ENCODE assay signal across 11 cellular contexts in the genomic region with DNA sequence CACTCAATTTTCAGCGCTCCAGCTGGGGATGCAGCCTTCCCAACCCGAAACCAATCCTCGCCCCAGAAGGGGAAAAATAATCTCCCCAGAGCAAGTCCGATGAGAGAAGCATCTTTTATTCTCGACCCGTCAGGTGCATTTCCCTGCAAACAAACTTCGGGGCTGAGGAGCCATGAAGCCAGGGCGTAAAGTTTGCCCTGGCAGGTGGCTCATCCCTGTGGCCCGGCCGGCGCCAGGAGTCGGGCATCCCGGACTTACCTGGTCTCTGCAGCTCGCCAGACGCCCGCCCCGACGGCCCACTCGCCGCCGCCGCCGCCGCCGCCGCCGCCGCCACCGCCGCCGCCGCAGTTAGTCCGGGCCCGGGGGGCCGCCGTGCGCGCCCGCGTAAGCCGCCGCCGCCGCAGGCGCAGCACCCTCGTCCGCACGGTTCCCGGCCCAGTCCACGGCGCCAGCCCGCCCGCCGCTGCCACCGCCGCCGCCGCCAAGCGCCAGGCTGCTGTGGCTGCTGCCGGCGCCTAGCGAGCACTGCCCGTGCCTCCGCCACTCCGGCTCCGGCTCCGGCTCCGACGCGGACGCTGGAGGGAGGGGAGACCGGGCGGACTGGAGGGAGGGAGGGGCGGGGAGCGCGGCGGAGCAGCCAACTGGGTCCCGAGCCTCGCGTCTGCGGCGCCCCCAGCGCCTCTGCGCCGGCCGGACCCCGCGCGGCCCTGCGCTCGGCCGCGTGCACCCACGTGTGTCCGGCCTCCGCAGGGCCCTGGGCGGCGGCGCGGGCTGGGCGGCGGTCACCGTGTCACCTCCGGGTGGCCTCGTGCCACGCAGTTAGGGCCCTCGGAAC. TPM values are rescaled to one million over a fixed set of nuclear protein-coding genes. Genes with fewer than 3 reads are reported as not detected.
A peak's percentile ranks its signal among the peaks of the same experiment; 100 is the strongest.
DNase-seq lines count a peak whose midpoint lies in the region; ATAC-seq lines count a peak whose summit lies in the region.
"Had no signal": no experiment of that assay in that cellular context is flagged by ENCODE, and none has a peak within 500 bp of the region (broad histone marks: within the 10 kb centered on the region; RNA-seq: fewer than 3 reads in every experiment).

TSS of gene CNTN3 (minus strand) at position 527 of the 835 bp plus-strand sequence. CDS start 93,547 bp downstream, outside the sequence.

- H3K27me3 ChIP-seq in muscle layer of colon (ENCODE audit: control insufficient read depth in 1 of 2, insufficient read depth in 2 of 2, low read length in 2 of 2) = peaks cover 0 to 5% of the 10 kb centered on the region in 2 donors
- H3K27me3 ChIP-seq in aorta (ENCODE audit: control insufficient read depth in 1 of 2, insufficient read depth in 2 of 2, low read length in 1 of 2) = no peaks in the 10 kb centered on the region

- H3K4me1 ChIP-seq in muscle layer of colon (ENCODE audit: insufficient read depth, low read length) (peaks cover 18% of the 10 kb centered on the region), aorta (ENCODE audit: control insufficient read depth in 1 of 2, insufficient read depth in 2 of 2, low read length in 2 of 2) (no peaks in the 10 kb centered on the region)

- H3K9me3 ChIP-seq in muscle layer of colon (ENCODE audit: low read length) (no peaks in the 10 kb centered on the region), aorta (ENCODE audit: control insufficient read depth, low read length) (no peaks in the 10 kb centered on the region)

- H3K4me3 ChIP-seq in muscle layer of colon (ENCODE audit: low read depth in 1 of 2, low read length in 2 of 2) (peak within 1 kb of the TSS; percentile 48 to 52), aorta (ENCODE audit: low read length in 2 of 2) (peak within 1 kb of the TSS; percentile 80 to 89)
- H3K4me3 ChIP-seq: SK-N-MC had no signal

- ATAC-seq in Right ventricle myocardium inferior = peak; percentile 78
- peak; percentile 62 for ATAC-seq in aorta (ENCODE audit: low FRiP score)
- ATAC-seq in HG02884 (IDR thresholded peaks at IDR 0.05; ENCODE audit: unreplicated experiment) = no peak
- no peak for ATAC-seq in HG03108 (IDR thresholded peaks at IDR 0.05; ENCODE audit: unreplicated experiment)

- intact Hi-C loops in Right ventricle myocardium inferior (cut with DNase I) (no loop called here), cardiac septum (cut with DNase I) (no loop called here), aorta (cut with DNase I) (loop anchor here in 1 of 2 donors (5.0 to 10.0 kb wide), 2 partner anchors 80 to 147 kb away; no protein-coding TSS in a partner anchor)

- no peak within 1 kb of the TSS for H3K9ac ChIP-seq in muscle layer of colon (ENCODE audit: low read length)

- 1% methylated on average over 27 to 107 of the region's 107 CpGs for WGBS in aorta, 2 donors

- DNase-seq in Right ventricle myocardium inferior (ENCODE audit: missing footprints) (peak; percentile 58), cardiac septum (ENCODE audit: low spot score) (no peak), fibroblast of gingiva (ENCODE audit: low read depth) (peak; percentile 8), aorta (peak; percentile 47 to 79), cerebellar cortex (ENCODE audit: low spot score) (no peak)
- DNase-seq: cortex of kidney, DMS79 had no signal

- H3K27ac ChIP-seq in muscle layer of colon (ENCODE audit: low read depth, low read length) (no peak within 1 kb of the TSS), aorta (ENCODE audit: low read depth in 1 of 2, low read length in 2 of 2) (peak within 1 kb of the TSS in 1 of 2 donors; percentile 56)
- H3K27ac ChIP-seq: SK-N-MC had no signal

- H3K36me3 ChIP-seq in muscle layer of colon (ENCODE audit: insufficient read depth, low read length) (no peaks in the 10 kb centered on the region), aorta (ENCODE audit: control insufficient read depth in 1 of 2, insufficient read depth in 2 of 2, low read length in 1 of 2) (no peaks in the 10 kb centered on the region)

RNA-seq across cellular contexts. Expression of gene CNTN3, which starts in this region (rescaled TPM):
- total RNA-seq in Right ventricle myocardium inferior (3.4 TPM), cardiac septum (1.3 TPM), aorta (1 to 10 TPM; 3.4 to 9.8 TPM)
- 1 to 10 TPM; 2.3 to 3.3 TPM for polyA plus RNA-seq in aorta

Comparison
In these comparisons a context has a peak if more than half of its experiments do, and no peak if none do; other contexts are left out.
1. DNase-seq: peak in Right ventricle myocardium inferior (single experiment), fibroblast of gingiva (single experiment) and aorta (2 of 2); none in cardiac septum (single experiment) and cerebellar cortex (single experiment).
2. ATAC-seq: peak in Right ventricle myocardium inferior (single experiment) and aorta (single experiment); none in HG02884 (single experiment) and HG03108 (single experiment).